In the genomic region with DNA sequence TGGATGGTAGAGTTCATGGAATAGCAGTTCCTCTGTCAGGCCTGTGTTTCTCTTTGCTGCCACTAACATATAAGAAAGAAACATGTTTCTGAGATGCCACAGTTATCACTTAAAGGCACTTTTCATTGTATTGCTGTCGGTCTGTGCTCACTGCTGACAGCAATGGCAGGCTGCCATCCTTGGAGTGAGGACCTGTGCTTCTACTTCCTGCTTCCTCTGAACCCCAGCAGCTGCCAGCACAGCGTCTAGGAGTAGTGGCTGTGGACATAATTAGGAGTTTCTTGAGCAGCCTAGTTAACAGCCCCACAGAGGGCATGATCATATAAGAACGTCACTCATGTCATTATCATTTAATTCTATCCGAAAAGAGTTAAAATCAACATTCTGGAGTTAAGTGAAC, we compare ENCODE assay signal across 1 cellular context.
TF ChIP-seq lines count a peak whose summit lies in the region.

No MANE protein-coding gene starts in this region.

TF ChIP-seq in HepG2, 621 proteins besides CTCF, POLR2A, EP300 and RAD21:
- TF ChIP-seq ELF1 (CRISPR knock-in tag; IDR thresholded peaks at IDR 0.05) = no peak
- TF ChIP-seq, protein P1, sequence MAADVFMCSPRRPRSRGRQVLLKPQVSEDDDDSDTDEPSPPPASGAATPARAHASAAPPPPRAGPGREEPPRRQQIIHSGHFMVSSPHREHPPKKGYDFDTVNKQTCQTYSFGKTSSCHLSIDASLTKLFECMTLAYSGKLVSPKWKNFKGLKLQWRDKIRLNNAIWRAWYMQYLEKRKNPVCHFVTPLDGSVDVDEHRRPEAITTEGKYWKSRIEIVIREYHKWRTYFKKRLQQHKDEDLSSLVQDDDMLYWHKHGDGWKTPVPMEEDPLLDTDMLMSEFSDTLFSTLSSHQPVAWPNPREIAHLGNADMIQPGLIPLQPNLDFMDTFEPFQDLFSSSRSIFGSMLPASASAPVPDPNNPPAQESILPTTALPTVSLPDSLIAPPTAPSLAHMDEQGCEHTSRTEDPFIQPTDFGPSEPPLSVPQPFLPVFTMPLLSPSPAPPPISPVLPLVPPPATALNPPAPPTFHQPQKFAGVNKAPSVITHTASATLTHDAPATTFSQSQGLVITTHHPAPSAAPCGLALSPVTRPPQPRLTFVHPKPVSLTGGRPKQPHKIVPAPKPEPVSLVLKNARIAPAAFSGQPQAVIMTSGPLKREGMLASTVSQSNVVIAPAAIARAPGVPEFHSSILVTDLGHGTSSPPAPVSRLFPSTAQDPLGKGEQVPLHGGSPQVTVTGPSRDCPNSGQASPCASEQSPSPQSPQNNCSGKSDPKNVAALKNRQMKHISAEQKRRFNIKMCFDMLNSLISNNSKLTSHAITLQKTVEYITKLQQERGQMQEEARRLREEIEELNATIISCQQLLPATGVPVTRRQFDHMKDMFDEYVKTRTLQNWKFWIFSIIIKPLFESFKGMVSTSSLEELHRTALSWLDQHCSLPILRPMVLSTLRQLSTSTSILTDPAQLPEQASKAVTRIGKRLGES (CRISPR knock-in tag; IDR thresholded peaks at IDR 0.05; ENCODE audit: borderline replicate concordance) = no peak
- no peak for TF ChIP-seq RFX1 (IDR thresholded peaks at IDR 0.05)
- TF ChIP-seq SOX13 (IDR thresholded peaks at IDR 0.05) = no peak
- no peak for TF ChIP-seq SOX13 (CRISPR knock-in tag; conservative IDR thresholded peaks at IDR 0.05 in 1 of 2, IDR thresholded peaks at IDR 0.05 in 1 of 2)
- TF ChIP-seq RARA (CRISPR knock-in tag; IDR thresholded peaks at IDR 0.05) = no peak
- no peak for TF ChIP-seq GATA4 (IDR thresholded peaks at IDR 0.05; ENCODE audit: borderline replicate concordance, low read depth)
- no peak for TF ChIP-seq ZFP36L2 (CRISPR knock-in tag; IDR thresholded peaks at IDR 0.05)
- TF ChIP-seq SRSF9 (IDR thresholded peaks at IDR 0.05; ENCODE audit: borderline replicate concordance, insufficient read depth, low read depth, low read length, poor library complexity, severe bottlenecking) = no peak
- TF ChIP-seq, protein P2, sequence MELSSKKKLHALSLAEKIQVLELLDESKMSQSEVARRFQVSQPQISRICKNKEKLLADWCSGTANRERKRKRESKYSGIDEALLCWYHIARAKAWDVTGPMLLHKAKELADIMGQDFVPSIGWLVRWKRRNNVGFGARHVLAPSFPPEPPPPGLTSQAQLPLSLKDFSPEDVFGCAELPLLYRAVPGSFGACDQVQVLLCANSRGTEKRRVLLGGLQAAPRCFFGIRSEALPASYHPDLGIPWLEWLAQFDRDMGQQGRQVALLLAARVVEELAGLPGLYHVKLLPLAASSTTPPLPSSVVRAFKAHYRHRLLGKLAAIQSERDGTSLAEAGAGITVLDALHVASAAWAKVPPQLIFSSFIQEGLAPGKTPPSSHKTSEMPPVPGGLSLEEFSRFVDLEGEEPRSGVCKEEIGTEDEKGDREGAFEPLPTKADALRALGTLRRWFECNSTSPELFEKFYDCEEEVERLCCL (CRISPR knock-in tag; IDR thresholded peaks at IDR 0.05; ENCODE audit: borderline replicate concordance) = no peak
- no peak for TF ChIP-seq CAMTA2 (CRISPR knock-in tag; IDR thresholded peaks at IDR 0.05; ENCODE audit: borderline replicate concordance)
- TF ChIP-seq, protein P3, sequence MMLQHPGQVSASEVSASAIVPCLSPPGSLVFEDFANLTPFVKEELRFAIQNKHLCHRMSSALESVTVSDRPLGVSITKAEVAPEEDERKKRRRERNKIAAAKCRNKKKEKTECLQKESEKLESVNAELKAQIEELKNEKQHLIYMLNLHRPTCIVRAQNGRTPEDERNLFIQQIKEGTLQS (CRISPR knock-in tag; IDR thresholded peaks at IDR 0.05) = no peak
- TF ChIP-seq, protein P4, sequence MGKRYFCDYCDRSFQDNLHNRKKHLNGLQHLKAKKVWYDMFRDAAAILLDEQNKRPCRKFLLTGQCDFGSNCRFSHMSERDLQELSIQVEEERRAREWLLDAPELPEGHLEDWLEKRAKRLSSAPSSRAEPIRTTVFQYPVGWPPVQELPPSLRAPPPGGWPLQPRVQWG (CRISPR knock-in tag; IDR thresholded peaks at IDR 0.05; ENCODE audit: borderline replicate concordance, low read depth) = no peak
- TF ChIP-seq ZNF616 (CRISPR knock-in tag; IDR thresholded peaks at IDR 0.05; ENCODE audit: low read depth) = no peak
- no peak for TF ChIP-seq FOXA3 (CRISPR knock-in tag; IDR thresholded peaks at IDR 0.05)
- no peak for TF ChIP-seq EZH2 (conservative IDR thresholded peaks at IDR 0.05; ENCODE audit: low read depth, low read length)
- TF ChIP-seq, protein P5, sequence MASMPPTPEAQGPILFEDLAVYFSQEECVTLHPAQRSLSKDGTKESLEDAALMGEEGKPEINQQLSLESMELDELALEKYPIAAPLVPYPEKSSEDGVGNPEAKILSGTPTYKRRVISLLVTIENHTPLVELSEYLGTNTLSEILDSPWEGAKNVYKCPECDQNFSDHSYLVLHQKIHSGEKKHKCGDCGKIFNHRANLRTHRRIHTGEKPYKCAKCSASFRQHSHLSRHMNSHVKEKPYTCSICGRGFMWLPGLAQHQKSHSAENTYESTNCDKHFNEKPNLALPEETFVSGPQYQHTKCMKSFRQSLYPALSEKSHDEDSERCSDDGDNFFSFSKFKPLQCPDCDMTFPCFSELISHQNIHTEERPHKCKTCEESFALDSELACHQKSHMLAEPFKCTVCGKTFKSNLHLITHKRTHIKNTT (CRISPR knock-in tag; IDR thresholded peaks at IDR 0.05) = no peak
- TF ChIP-seq, protein P6, sequence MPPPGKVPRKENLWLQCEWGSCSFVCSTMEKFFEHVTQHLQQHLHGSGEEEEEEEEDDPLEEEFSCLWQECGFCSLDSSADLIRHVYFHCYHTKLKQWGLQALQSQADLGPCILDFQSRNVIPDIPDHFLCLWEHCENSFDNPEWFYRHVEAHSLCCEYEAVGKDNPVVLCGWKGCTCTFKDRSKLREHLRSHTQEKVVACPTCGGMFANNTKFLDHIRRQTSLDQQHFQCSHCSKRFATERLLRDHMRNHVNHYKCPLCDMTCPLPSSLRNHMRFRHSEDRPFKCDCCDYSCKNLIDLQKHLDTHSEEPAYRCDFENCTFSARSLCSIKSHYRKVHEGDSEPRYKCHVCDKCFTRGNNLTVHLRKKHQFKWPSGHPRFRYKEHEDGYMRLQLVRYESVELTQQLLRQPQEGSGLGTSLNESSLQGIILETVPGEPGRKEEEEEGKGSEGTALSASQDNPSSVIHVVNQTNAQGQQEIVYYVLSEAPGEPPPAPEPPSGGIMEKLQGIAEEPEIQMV (CRISPR knock-in tag; IDR thresholded peaks at IDR 0.05; ENCODE audit: low read depth) = no peak
- no peak for TF ChIP-seq KDM5A (IDR thresholded peaks at IDR 0.05; ENCODE audit: borderline replicate concordance, low read length)
- no peak for TF ChIP-seq TOE1 (CRISPR knock-in tag; IDR thresholded peaks at IDR 0.05)
